23 cellular contexts compared by ENCODE assay signal in genomic region chr6:169775321-169775720, GRCh38.
"Had no signal": no experiment of that assay in that cellular context is flagged by ENCODE, and none has a peak within 500 bp of the region (broad histone marks: within the 10 kb centered on the region; RNA-seq: fewer than 3 reads in every experiment).

No MANE protein-coding gene starts in this region.

- ATAC-seq: activated CD8-positive, alpha-beta memory T cell treated with anti-CD3 and anti-CD28 coated beads, Interleukin-2, amount 10 ng/mL, durations not matched to agents 7 days and 5 days; activated naive CD4-positive, alpha-beta T cell treated with anti-CD3 and anti-CD28 coated beads, Interleukin-2, amount 50 U/mL, for 72 hours had no signal

- H3K27me3 ChIP-seq: brain microvascular endothelial cell, SJCRH30 had no signal

- H3K36me3 ChIP-seq: SJCRH30 had no signal

- H3K4me3 Mint-ChIP-seq: activated CD8-positive, alpha-beta memory T cell treated with anti-CD3 and anti-CD28 coated beads, Interleukin-2, amount 10 ng/mL, durations not matched to agents 7 days and 5 days; activated T-cell treated with anti-CD3 and anti-CD28 coated beads, Interleukin-2, amount 50 U/mL, for 24 hours; activated T-helper 1 cell treated with anti-CD3 and anti-CD28 coated beads, Interleukin-12 subunit alpha, Interleukin-12 subunit beta, Interleukin-2, Interleukin-4 antibody, amounts not matched to agents 30 ng/mL and 10 ng/mL and 1 ng/mL, durations not matched to agents 14 hours and 24 hours and 36 hours; IgD-negative memory B cell had no signal

- H3K9me3 Mint-ChIP-seq: activated naive CD4-positive, alpha-beta T cell treated with anti-CD3 and anti-CD28 coated beads, Interleukin-2, amount 50 U/mL, for 72 hours; activated T-cell treated with anti-CD3 and anti-CD28 coated beads, Interleukin-2, amount 50 U/mL, for 24 hours; activated T-helper 1 cell treated with anti-CD3 and anti-CD28 coated beads, Interleukin-12 subunit alpha, Interleukin-12 subunit beta, Interleukin-2, Interleukin-4 antibody, amounts not matched to agents 30 ng/mL and 10 ng/mL and 1 ng/mL, durations not matched to agents 14 hours and 24 hours and 36 hours; IgD-negative memory B cell had no signal

- H3K27ac ChIP-seq: brain microvascular endothelial cell, SJCRH30, VCaP had no signal

- DNase-seq: activated CD4-positive, CD25-positive, alpha-beta regulatory T cell; activated CD8-positive, alpha-beta memory T cell treated with anti-CD3 and anti-CD28 coated beads, Interleukin-2, amount 10 ng/mL, durations not matched to agents 7 days and 5 days; activated effector memory CD4-positive, alpha-beta T cell treated with anti-CD3 and anti-CD28 coated beads, Interleukin-2, amount 50 U/mL, for 16 hours; activated naive CD4-positive, alpha-beta T cell treated with Interleukin-2 at 50 U/mL for 16 hours; activated T-cell treated with anti-CD3 and anti-CD28 coated beads, Interleukin-2, amount 50 U/mL, for 24 hours; brain microvascular endothelial cell; caudate nucleus; KG1; NCI-H1092; NCI-H1417; NCI-H1930; NCI-H2107; NCI-H2171 treated with DMSO at 0.1 percent for 48 hours; NCI-H226; NCI-H526; NCI-H82; SJCRH30; SK-N-SH; T-helper 1 cell had no signal

- H3K27ac Mint-ChIP-seq: activated CD8-positive, alpha-beta memory T cell treated with anti-CD3 and anti-CD28 coated beads, Interleukin-2, amount 10 ng/mL, durations not matched to agents 7 days and 5 days; activated T-cell treated with anti-CD3 and anti-CD28 coated beads, Interleukin-2, amount 50 U/mL, for 24 hours; activated T-helper 1 cell treated with anti-CD3 and anti-CD28 coated beads, Interleukin-12 subunit alpha, Interleukin-12 subunit beta, Interleukin-2, Interleukin-4 antibody, amounts not matched to agents 30 ng/mL and 10 ng/mL and 1 ng/mL, durations not matched to agents 14 hours and 24 hours and 36 hours; IgD-negative memory B cell had no signal

- H3K27me3 Mint-ChIP-seq: activated CD8-positive, alpha-beta memory T cell treated with anti-CD3 and anti-CD28 coated beads, Interleukin-2, amount 10 ng/mL, durations not matched to agents 7 days and 5 days; activated T-cell treated with anti-CD3 and anti-CD28 coated beads, Interleukin-2, amount 50 U/mL, for 24 hours; IgD-negative memory B cell had no signal

- H3K4me1 Mint-ChIP-seq: IgD-negative memory B cell had no signal

- H3K9me3 ChIP-seq: SJCRH30, SK-N-SH had no signal

- H3K4me3 ChIP-seq: SJCRH30 had no signal
